Comparison of ENCODE assay signal across 8 cellular contexts in genomic region chr1:35808376-35809155, GRCh38. TPM values are rescaled to one million over a fixed set of nuclear protein-coding genes. Genes with fewer than 3 reads are reported as not detected.
A peak's percentile ranks its signal among the peaks of the same experiment; 100 is the strongest.
DNase-seq lines count a peak whose midpoint lies in the region; ATAC-seq, FAIRE-seq and TF ChIP-seq lines count a peak whose summit lies in the region.

No MANE protein-coding gene starts in this region.

- TF ChIP-seq CTCF in nephron (IDR thresholded peaks at IDR 0.05; ENCODE audit: unreplicated experiment in 3 of 3) = no peak

- H3K9me3 Mint-ChIP-seq in activated naive CD4-positive, alpha-beta T cell treated with anti-CD3 and anti-CD28 coated beads for 36 hours = no peaks in the 10 kb centered on the region
- no peaks in the 10 kb centered on the region for H3K9me3 Mint-ChIP-seq in nephron

- CTCF ChIA-PET in activated naive CD4-positive, alpha-beta T cell treated with anti-CD3 and anti-CD28 coated beads for 36 hours (lab: Charles Lee) = no interaction called here

- H3K27ac Mint-ChIP-seq in activated naive CD4-positive, alpha-beta T cell treated with anti-CD3 and anti-CD28 coated beads for 36 hours = no peak overlapping the region
- H3K27ac Mint-ChIP-seq in nephron = peak overlapping the region; percentile 88 to 92 (median 90)

- ATAC-seq in aorta (ENCODE audit: low FRiP score) = peak; percentile 68

- intact Hi-C loops in activated naive CD4-positive, alpha-beta T cell treated with anti-CD3 and anti-CD28 coated beads for 36 hours (cut with micrococcal nuclease) = loop anchor here (5.0 kb wide), 1 partner anchor 74 kb away; the partner anchor contains the start of gene AGO1
- intact Hi-C loops in aorta (cut with DNase I) = no loop called here

- H3K9me3 ChIP-seq in aorta (ENCODE audit: control insufficient read depth, low read length) = no peaks in the 10 kb centered on the region

- H3K36me3 ChIP-seq in aorta (ENCODE audit: control insufficient read depth in 1 of 2, insufficient read depth in 2 of 2, low read length in 1 of 2) = no peaks in the 10 kb centered on the region

- no peaks in the 10 kb centered on the region for H3K27me3 Mint-ChIP-seq in activated naive CD4-positive, alpha-beta T cell treated with anti-CD3 and anti-CD28 coated beads for 36 hours (ENCODE audit: low read depth)
- peaks cover 4% of the 10 kb centered on the region for H3K27me3 Mint-ChIP-seq in nephron (ENCODE audit: low read depth)

- peaks cover 1% of the 10 kb centered on the region for H3K36me3 Mint-ChIP-seq in activated naive CD4-positive, alpha-beta T cell treated with anti-CD3 and anti-CD28 coated beads for 36 hours (ENCODE audit: low read depth)
- no peaks in the 10 kb centered on the region for H3K36me3 Mint-ChIP-seq in nephron (ENCODE audit: low read depth)

- H3K27me3 ChIP-seq in aorta (ENCODE audit: control insufficient read depth in 1 of 2, insufficient read depth in 2 of 2, low read length in 1 of 2) = no peaks in the 10 kb centered on the region

- H3K4me1 Mint-ChIP-seq in activated naive CD4-positive, alpha-beta T cell treated with anti-CD3 and anti-CD28 coated beads for 36 hours (ENCODE audit: low read depth) = peaks cover 35% of the 10 kb centered on the region
- peaks cover 19% of the 10 kb centered on the region for H3K4me1 Mint-ChIP-seq in nephron

- no peaks in the 10 kb centered on the region for H3K4me1 ChIP-seq in aorta (ENCODE audit: control insufficient read depth in 1 of 2, insufficient read depth in 2 of 2, low read length in 2 of 2)

- 0 to 1% methylated on average over 32 to 60 of the region's 60 CpGs for WGBS in aorta, 2 donors

- no peak for FAIRE-seq in frontal cortex (lab: Jason Lieb, UNC)

- H3K4me3 ChIP-seq in aorta (ENCODE audit: low read length in 2 of 2) = peak overlapping the region; percentile 58 to 95

- DNase-seq in activated CD4-positive, alpha-beta T cell treated with anti-CD3 and anti-CD28 coated beads for 4 hours = peak; percentile 5 to 7
- no peak for DNase-seq in activated CD4-positive, alpha-beta T cell treated with anti-CD3 and anti-CD28 coated beads for 1 hour
- peak; percentile 40 for DNase-seq in MV-4-11 (lab: John Stamatoyannopoulos, UW)
- peak; percentile 48 for DNase-seq in activated naive CD4-positive, alpha-beta T cell treated with anti-CD3 and anti-CD28 coated beads for 36 hours
- DNase-seq in frontal cortex (ENCODE audit: low spot score in 2 of 2) = peak; percentile 24 to 53
- peak; percentile 70 to 80 for DNase-seq in aorta
- DNase-seq in NK-92 (lab: John Stamatoyannopoulos, UW; ENCODE audit: unreplicated experiment) = no peak

- peak overlapping the region; percentile 76 for H3K4me3 Mint-ChIP-seq in activated naive CD4-positive, alpha-beta T cell treated with anti-CD3 and anti-CD28 coated beads for 36 hours
- H3K4me3 Mint-ChIP-seq in nephron = peak overlapping the region; percentile 93 to 98 (median 98)

- peak overlapping the region; percentile 87 to 88 for H3K27ac ChIP-seq in aorta (ENCODE audit: low read depth in 1 of 2, low read length in 2 of 2)

RNA-seq across cellular contexts. Expression of gene AGO4, which starts 0.8 kb away (rescaled TPM):
- 1 to 10 TPM; 2.0 to 3.1 TPM for total RNA-seq in activated naive CD4-positive, alpha-beta T cell treated with anti-CD3 and anti-CD28 coated beads for 36 hours
- 94.6 TPM for total RNA-seq in frontal cortex
- 10 to 100 TPM; 27.3 to 39.9 TPM for total RNA-seq in aorta
- 1 to 10 TPM; 5.6 to 8.6 TPM for polyA plus RNA-seq in aorta

RNA-seq across cellular contexts. Expression of gene CLSPN, which starts 38.8 kb away (rescaled TPM):
- total RNA-seq in activated naive CD4-positive, alpha-beta T cell treated with anti-CD3 and anti-CD28 coated beads for 36 hours = 10 to 100 TPM; 48.9 to 51.8 TPM
- total RNA-seq in frontal cortex (4.5 TPM), aorta (1 to 10 TPM in 1 of 2 donors, under 1 TPM in 1; 0.96 to 1.1 TPM)
- polyA plus RNA-seq in aorta = not detected

Comparison
In these comparisons a context has a peak if more than half of its experiments do, and no peak if none do; other contexts are left out.
1. DNase-seq: peak in activated CD4-positive, alpha-beta T cell treated with anti-CD3 and anti-CD28 coated beads for 4 hours (2 of 2), MV-4-11 (single experiment), activated naive CD4-positive, alpha-beta T cell treated with anti-CD3 and anti-CD28 coated beads for 36 hours (single experiment), frontal cortex (2 of 2) and aorta (2 of 2); none in activated CD4-positive, alpha-beta T cell treated with anti-CD3 and anti-CD28 coated beads for 1 hour (single experiment) and NK-92 (single experiment).
2. RNA of gene AGO4, which starts 0.8 kb away (total RNA-seq): 94.6 TPM in frontal cortex (single experiment) and 27.3 to 39.9 TPM in aorta; 2.0 to 3.1 TPM in activated naive CD4-positive, alpha-beta T cell treated with anti-CD3 and anti-CD28 coated beads for 36 hours; every median in the first group is over 4 times any median in the second.